1 cellular context compared by ENCODE assay signal in the genomic region with DNA sequence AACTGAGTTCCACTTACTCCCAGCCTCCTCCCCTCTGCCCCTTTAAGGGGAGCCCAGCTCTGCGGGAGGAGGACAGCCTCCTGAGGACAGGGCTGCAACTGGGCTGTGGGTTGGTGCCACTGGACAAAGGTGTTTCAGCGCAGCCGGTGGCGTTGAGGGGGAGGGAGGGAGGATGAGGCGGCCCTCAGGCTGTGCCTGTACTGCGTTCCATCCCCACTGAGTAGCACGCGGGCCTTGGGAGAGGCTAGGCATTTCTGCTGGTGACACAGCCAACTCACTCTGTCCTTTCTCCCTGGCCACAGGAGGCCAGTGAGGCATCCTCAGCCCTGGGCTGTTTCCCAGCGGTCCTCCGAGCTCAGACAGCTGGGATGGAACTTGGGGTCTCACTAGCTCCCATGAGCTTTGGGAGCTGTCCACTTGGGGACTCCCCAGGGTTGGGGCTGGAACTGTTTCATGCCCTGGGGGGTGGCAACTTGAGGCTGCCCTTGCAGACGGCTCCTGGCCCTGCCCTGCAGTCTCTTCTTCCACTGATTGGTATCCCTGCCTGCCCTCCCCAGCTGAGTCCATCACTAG.
TF ChIP-seq lines count a peak whose summit lies in the region.

No MANE protein-coding gene starts in this region.

TF ChIP-seq in A549, 52 proteins besides CTCF, POLR2A, EP300 and RAD21:
- TF ChIP-seq TFCP2L1 (CRISPR knock-in tag; IDR thresholded peaks at IDR 0.05), result no peak
- no peak for TF ChIP-seq KDM1A (IDR thresholded peaks at IDR 0.05; ENCODE audit: low read depth)
